ENCODE assay signal across 8 cellular contexts in the genomic region with DNA sequence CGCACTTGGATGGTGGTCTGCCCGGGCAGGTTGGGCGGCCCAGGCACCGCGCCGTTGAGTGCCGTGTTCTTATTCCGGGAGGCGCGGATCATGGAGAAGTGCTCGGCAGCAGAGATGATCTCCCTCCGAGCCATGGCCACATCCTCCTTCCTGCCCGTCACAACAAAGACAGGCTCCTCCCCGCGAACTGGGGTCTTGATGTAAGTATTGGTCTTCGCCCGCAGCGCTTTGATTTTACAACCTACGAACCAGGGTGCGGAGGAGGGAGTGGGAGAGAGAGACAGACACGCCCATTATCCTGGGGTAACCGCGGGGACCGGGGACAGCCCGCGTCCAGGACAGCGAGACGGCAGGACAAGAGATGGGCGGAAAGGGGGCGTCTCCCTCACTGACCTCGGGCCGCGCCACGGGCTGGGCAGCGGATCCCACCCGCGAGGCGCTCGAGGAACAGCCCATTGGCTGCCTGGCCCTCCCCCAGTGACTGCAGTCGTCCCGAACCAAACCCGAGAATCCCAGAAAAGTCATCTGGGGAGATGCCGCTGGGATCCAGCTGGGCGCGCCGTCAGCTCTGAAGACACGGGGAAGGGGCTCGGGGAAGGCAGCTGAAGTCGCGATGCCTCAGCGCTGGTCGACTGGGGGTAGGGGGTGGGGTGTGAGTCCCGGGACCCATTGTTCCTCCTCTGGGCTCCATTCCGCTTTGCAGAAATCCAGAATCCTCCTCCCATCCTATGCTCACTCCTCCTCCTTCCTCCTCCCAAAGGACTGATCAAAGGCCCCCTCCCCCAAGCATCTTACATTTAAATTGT. TPM values are rescaled to one million over a fixed set of nuclear protein-coding genes. Genes with fewer than 3 reads are reported as not detected.
DNase-seq lines count a peak whose midpoint lies in the region; ATAC-seq, FAIRE-seq and TF ChIP-seq lines count a peak whose summit lies in the region.

No MANE protein-coding gene starts in this region.

- CTCF ChIA-PET in A549 (lab: Yijun Ruan, JAX) = no interaction called here
- CTCF ChIA-PET in GM10248 (lab: Yijun Ruan, JAX) = no interaction called here

- H3K27me3 ChIP-seq in Peyer's patch (no peaks in the 10 kb centered on the region), prostate gland (replicated peaks; ENCODE audit: insufficient read depth) (no peaks in the 10 kb centered on the region)

- DNase-seq in A549 (ENCODE audit: low read depth in 1 of 2, low spot score in 1 of 2) (peak; percentile 27 to 37), GM10248 (ENCODE audit: extremely low spot score) (peak; percentile 31), Peyer's patch (peak in 2 of 3 donors; percentile 24 to 57), amygdala (lab: John Stamatoyannopoulos, UW) (peak in 29 of 56 donors; percentile 13 to 69 (median 43)), left ventricle myocardium superior (peak; percentile 71), prostate gland (ENCODE audit: low spot score) (peak; percentile 10)

- POLR2A ChIA-PET in A549 (lab: Yijun Ruan, JAX) (no interaction called here), GM10248 (lab: Yijun Ruan, JAX) (no interaction called here)

- H3K9me3 ChIP-seq in A549 (no peaks in the 10 kb centered on the region), Peyer's patch (no peaks in the 10 kb centered on the region), prostate gland (no peaks in the 10 kb centered on the region)

- H3K36me3 ChIP-seq in Peyer's patch (no peaks in the 10 kb centered on the region), prostate gland (no peaks in the 10 kb centered on the region)

- TF ChIP-seq CTCF in A549 (IDR thresholded peaks at IDR 0.05) (no peak), GM10248 (IDR thresholded peaks at IDR 0.05; ENCODE audit: control extremely low read depth, extremely low read depth, low read depth, missing control alignments) (no peak), Peyer's patch (IDR thresholded peaks at IDR 0.05) (no peak), prostate gland (IDR thresholded peaks at IDR 0.05) (no peak)

- WGBS in A549 (ENCODE audit: missing lambda C conversion rate) = 26% methylated on average over 53 of the region's 54 CpGs
- 1% methylated on average over 54 of the region's 54 CpGs for WGBS in prostate gland

- TF ChIP-seq EP300 in A549 (IDR thresholded peaks at IDR 0.05) = no peak

- intact Hi-C loops in left ventricle myocardium superior (cut with micrococcal nuclease) = loop anchor here (10.0 kb wide), 1 partner anchor 570 kb away; no protein-coding TSS in a partner anchor
- intact Hi-C loops in prostate gland (cut with DNase I) = loop anchor here (5.0 to 10.0 kb wide), 6 partner anchors 83 to 730 kb away; no protein-coding TSS in a partner anchor

- peaks cover 11% of the 10 kb centered on the region; the same call in 2 of the 3 replicates for H3K4me1 ChIP-seq in A549
- H3K4me1 ChIP-seq in Peyer's patch = peaks cover 0 to 28% (median 5%) of the 10 kb centered on the region in 4 donors
- no peaks in the 10 kb centered on the region for H3K4me1 ChIP-seq in prostate gland (replicated peaks)

- ATAC-seq in A549 (peak in 1 of 2 experiments; percentile 13; a peak in 3 of 6 replicates), left ventricle myocardium superior (no peak), HG02571 (IDR thresholded peaks at IDR 0.05; ENCODE audit: unreplicated experiment) (no peak), GM19467 (IDR thresholded peaks at IDR 0.05; ENCODE audit: unreplicated experiment) (no peak)

- TF ChIP-seq POLR2A in A549 (IDR thresholded peaks at IDR 0.05; ENCODE audit: low read length) (no peak), Peyer's patch (IDR thresholded peaks at IDR 0.05) (no peak), prostate gland (IDR thresholded peaks at IDR 0.05) (no peak)

- H3K4me2 ChIP-seq in A549 = peak overlapping the region; percentile 95

- no peak for FAIRE-seq in A549 (lab: Jason Lieb, UNC)

- H3K27ac ChIP-seq in A549 (peak overlapping the region; percentile 87 to 93), Peyer's patch (peak overlapping the region in 3 of 4 donors; percentile 77 to 90 (median 90)), prostate gland (peak overlapping the region; percentile 87 to 91)

- H3K4me3 ChIP-seq in A549 (peak overlapping the region; percentile 61), Peyer's patch (peak overlapping the region; percentile 58 to 87 (median 66)), prostate gland (peak overlapping the region; percentile 65 to 79)

- TF ChIP-seq RAD21 in A549 (conservative IDR thresholded peaks at IDR 0.05 in 1 of 2, IDR thresholded peaks at IDR 0.05 in 1 of 2) = no peak

TF ChIP-seq in A549, 52 proteins besides CTCF, POLR2A, EP300 and RAD21:
- TF ChIP-seq MAZ (IDR thresholded peaks at IDR 0.05; ENCODE audit: borderline replicate concordance, low read depth, low read length) (no peak), RNF2 (IDR thresholded peaks at IDR 0.05; ENCODE audit: borderline replicate concordance, low read depth) (no peak)
- TF ChIP-seq, protein P1, sequence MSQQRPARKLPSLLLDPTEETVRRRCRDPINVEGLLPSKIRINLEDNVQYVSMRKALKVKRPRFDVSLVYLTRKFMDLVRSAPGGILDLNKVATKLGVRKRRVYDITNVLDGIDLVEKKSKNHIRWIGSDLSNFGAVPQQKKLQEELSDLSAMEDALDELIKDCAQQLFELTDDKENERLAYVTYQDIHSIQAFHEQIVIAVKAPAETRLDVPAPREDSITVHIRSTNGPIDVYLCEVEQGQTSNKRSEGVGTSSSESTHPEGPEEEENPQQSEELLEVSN (IDR thresholded peaks at IDR 0.05; ENCODE audit: borderline replicate concordance, low read depth) = 0 out of 2 replicates have a peak, but pooled peaks have one; percentile 19

RNA-seq across cellular contexts. Expression of gene MEX3B, which starts 1.2 kb away (rescaled TPM):
- 1.8 and 2.3 TPM in 2 replicates for polyA plus RNA-seq in A549 (2011; rRNA removed)
- polyA plus RNA-seq in A549 (2012; cell fraction: cytosol; rRNA removed) = 4.0 and 6.6 TPM in 2 replicates
- 7.4 and 9.9 TPM in 2 replicates for polyA plus RNA-seq in A549 (2012; cell fraction: nucleus; rRNA removed)
- 3.0 to 4.6 TPM (median 4.2 TPM) in 3 replicates for polyA plus RNA-seq in A549 (2017; fragmentation: RNase III; extraction: RNeasy Plus Mini Kit Qiagen cat#74134 plus additional on column Dnase treatment)
- polyA minus RNA-seq in A549 (2011; rRNA and poly(A)+ RNA removed) = 1.5 and 1.6 TPM in 2 replicates
- total RNA-seq in Peyer's patch = 1 to 10 TPM in 2 of 4 donors, under 1 TPM in 1, not detected in 1; 0.40 to 1.7 (median 1.1) TPM
- total RNA-seq in left ventricle myocardium superior = 3.6 TPM
- total RNA-seq in prostate gland = 10 to 100 TPM in 1 of 2 donors, under 1 TPM in 1; 0.73 to 47.6 TPM

Comparison
In these comparisons a context has a peak if more than half of its experiments do, and no peak if none do; other contexts are left out.
1. DNase-seq: peak in every context shown above with its lines; median percentile 71 in left ventricle myocardium superior; 43 in amygdala; 40 in Peyer's patch; 32 in A549; 31 in GM10248; 10 in prostate gland.